2 cellular contexts compared by ENCODE assay signal in genomic region chr16:89671565-89671964, GRCh38.
A peak's percentile ranks its signal among the peaks of the same experiment; 100 is the strongest.
TF ChIP-seq lines count a peak whose summit lies in the region.

No MANE protein-coding gene starts in this region.

TF ChIP-seq in HEK293, 187 proteins besides CTCF, POLR2A, EP300 and RAD21:
- TF ChIP-seq ZNF146 (tag by site-specific recombination; IDR thresholded peaks at IDR 0.05), result peak; percentile 73

TF ChIP-seq in K562, 482 proteins besides CTCF, POLR2A, EP300 and RAD21:
- 0 out of 2 replicates have a peak, but pooled peaks have one; percentile 22 for TF ChIP-seq BCOR (IDR thresholded peaks at IDR 0.05)
- TF ChIP-seq ZNF146 (CRISPR knock-in tag; IDR thresholded peaks at IDR 0.05; ENCODE audit: unreplicated experiment), result peak; percentile 83
- peak; percentile 28 for TF ChIP-seq RBM25 (IDR thresholded peaks at IDR 0.05; ENCODE audit: low read depth, low read length, severe bottlenecking)
- 0 out of 4 replicates have a peak, but pooled peaks of 1 of the 2 experiments have one; percentile 12 for TF ChIP-seq KDM1A (IDR thresholded peaks at IDR 0.05)
